Comparison of ENCODE assay signal across 1 cellular context in the genomic region with DNA sequence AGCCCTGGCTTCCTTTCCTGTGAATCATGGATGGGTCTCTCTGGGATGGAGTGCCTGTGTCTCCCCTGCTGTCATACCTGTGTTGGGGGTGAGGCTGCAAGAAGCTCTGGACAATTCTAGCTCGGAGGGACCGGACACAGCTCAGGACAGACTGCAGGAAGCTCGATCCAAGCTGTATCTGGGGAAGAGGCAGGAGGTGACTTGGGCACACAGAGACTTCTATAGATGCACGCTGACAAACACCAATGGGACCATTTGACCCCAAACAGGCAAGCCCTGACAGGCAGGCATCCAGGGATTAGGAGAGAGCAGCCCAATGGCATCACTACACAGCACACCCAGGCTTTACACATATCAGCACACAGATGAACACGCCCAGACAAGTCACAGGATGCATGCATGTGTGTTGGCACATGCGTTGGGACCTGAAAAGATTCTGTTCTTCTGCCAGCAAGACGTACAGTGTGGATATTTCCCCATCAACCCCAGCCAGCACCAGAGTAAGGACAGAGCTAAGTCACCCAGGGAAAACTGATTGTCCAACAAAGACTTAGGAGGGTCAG.
TF ChIP-seq lines count a peak whose summit lies in the region.

No MANE protein-coding gene starts in this region.

TF ChIP-seq in K562, 482 proteins besides CTCF, POLR2A, EP300 and RAD21:
- TF ChIP-seq HDAC6 (IDR thresholded peaks at IDR 0.05; ENCODE audit: low read depth, low read length) (no peak), ZNF780A (CRISPR knock-in tag; IDR thresholded peaks at IDR 0.05) (no peak), SAFB (IDR thresholded peaks at IDR 0.05; ENCODE audit: borderline replicate concordance, low read depth, low read length) (no peak), RBM34 (IDR thresholded peaks at IDR 0.05; ENCODE audit: borderline replicate concordance, insufficient read depth, low read length) (no peak), CBX8 (IDR thresholded peaks at IDR 0.05; ENCODE audit: borderline replicate concordance, extremely low read depth, low read depth, low read length, poor library complexity, severe bottlenecking) (no peak), NCOA1 (IDR thresholded peaks at IDR 0.05; ENCODE audit: low read depth) (no peak), POLR2AphosphoS5 (IDR thresholded peaks at IDR 0.05; ENCODE audit: control insufficient read depth, insufficient read depth, low read depth, low read length) (no peak), TCF7 (IDR thresholded peaks at IDR 0.05; ENCODE audit: borderline replicate concordance) (no peak), TCF7L2 (IDR thresholded peaks at IDR 0.05; ENCODE audit: low read depth, low read length) (no peak), SIX5 (IDR thresholded peaks at IDR 0.05; ENCODE audit: borderline replicate concordance in 1 of 2, insufficient read depth in 1 of 2, low read depth in 1 of 2, low read length in 2 of 2) (no peak), MXI1 (IDR thresholded peaks at IDR 0.05; ENCODE audit: low read depth, low read length) (no peak), CEBPG (CRISPR knock-in tag; IDR thresholded peaks at IDR 0.05) (no peak), CEBPG (tag; conservative IDR thresholded peaks at IDR 0.05 in 1 of 2, IDR thresholded peaks at IDR 0.05 in 1 of 2) (no peak)
- TF ChIP-seq, protein P1, sequence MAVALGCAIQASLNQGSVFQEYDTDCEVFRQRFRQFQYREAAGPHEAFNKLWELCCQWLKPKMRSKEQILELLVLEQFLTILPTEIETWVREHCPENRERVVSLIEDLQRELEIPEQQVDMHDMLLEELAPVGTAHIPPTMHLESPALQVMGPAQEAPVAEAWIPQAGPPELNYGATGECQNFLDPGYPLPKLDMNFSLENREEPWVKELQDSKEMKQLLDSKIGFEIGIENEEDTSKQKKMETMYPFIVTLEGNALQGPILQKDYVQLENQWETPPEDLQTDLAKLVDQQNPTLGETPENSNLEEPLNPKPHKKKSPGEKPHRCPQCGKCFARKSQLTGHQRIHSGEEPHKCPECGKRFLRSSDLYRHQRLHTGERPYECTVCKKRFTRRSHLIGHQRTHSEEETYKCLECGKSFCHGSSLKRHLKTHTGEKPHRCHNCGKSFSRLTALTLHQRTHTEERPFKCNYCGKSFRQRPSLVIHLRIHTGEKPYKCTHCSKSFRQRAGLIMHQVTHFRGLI (CRISPR knock-in tag; IDR thresholded peaks at IDR 0.05): no peak
- TF ChIP-seq, protein P2, sequence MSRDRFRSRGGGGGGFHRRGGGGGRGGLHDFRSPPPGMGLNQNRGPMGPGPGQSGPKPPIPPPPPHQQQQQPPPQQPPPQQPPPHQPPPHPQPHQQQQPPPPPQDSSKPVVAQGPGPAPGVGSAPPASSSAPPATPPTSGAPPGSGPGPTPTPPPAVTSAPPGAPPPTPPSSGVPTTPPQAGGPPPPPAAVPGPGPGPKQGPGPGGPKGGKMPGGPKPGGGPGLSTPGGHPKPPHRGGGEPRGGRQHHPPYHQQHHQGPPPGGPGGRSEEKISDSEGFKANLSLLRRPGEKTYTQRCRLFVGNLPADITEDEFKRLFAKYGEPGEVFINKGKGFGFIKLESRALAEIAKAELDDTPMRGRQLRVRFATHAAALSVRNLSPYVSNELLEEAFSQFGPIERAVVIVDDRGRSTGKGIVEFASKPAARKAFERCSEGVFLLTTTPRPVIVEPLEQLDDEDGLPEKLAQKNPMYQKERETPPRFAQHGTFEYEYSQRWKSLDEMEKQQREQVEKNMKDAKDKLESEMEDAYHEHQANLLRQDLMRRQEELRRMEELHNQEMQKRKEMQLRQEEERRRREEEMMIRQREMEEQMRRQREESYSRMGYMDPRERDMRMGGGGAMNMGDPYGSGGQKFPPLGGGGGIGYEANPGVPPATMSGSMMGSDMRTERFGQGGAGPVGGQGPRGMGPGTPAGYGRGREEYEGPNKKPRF (IDR thresholded peaks at IDR 0.05; ENCODE audit: low read depth, low read length): no peak
- TF ChIP-seq, protein P3, sequence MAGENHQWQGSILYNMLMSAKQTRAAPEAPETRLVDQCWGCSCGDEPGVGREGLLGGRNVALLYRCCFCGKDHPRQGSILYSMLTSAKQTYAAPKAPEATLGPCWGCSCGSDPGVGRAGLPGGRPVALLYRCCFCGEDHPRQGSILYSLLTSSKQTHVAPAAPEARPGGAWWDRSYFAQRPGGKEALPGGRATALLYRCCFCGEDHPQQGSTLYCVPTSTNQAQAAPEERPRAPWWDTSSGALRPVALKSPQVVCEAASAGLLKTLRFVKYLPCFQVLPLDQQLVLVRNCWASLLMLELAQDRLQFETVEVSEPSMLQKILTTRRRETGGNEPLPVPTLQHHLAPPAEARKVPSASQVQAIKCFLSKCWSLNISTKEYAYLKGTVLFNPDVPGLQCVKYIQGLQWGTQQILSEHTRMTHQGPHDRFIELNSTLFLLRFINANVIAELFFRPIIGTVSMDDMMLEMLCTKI (IDR thresholded peaks at IDR 0.05; ENCODE audit: partially characterized antibody): no peak
- TF ChIP-seq, protein P4, sequence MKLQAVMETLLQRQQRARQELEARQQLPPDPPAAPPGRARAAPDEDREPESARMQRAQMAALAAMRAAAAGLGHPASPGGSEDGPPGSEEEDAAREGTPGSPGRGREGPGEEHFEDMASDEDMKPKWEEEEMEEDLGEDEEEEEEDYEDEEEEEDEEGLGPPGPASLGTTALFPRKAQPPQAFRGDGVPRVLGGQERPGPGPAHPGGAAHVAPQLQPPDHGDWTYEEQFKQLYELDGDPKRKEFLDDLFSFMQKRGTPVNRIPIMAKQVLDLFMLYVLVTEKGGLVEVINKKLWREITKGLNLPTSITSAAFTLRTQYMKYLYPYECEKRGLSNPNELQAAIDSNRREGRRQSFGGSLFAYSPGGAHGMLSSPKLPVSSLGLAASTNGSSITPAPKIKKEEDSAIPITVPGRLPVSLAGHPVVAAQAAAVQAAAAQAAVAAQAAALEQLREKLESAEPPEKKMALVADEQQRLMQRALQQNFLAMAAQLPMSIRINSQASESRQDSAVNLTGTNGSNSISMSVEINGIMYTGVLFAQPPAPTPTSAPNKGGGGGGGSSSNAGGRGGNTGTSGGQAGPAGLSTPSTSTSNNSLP (IDR thresholded peaks at IDR 0.05; ENCODE audit: borderline replicate concordance, low read depth, low read length): no peak
